In the genomic region with DNA sequence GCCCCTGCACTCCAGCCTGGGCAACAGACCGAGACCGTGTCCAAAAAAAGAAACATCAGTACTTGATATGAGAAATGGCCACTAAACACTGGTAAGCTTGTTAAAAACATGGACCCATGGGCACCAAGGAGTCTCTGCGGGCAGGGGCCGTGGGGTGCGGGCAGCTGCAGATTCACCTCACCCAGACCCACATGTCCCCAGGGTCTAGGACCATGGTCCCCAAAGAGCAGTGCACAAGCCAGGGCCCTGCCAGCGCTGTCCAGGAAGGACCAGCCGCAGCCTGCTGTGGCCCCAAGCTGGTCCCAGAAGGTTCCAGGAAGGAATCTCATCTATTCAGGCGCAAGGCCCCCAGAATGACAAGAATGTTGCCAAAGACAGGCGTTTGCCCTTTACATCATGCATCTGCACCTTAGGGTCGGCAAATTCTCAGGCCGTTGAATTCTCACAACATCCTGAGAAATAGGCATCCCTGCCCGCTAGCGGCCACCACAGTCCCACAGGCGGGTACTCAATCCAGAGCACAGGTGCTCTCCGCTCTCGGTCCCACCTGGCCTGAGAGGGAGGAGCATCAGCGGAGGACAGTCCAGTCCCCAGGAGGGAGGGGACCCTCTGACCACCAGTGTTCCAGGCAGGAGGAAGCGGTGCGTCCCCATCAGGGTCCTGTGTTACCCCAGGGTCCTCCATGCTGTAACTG, we compare ENCODE assay signal across 10 cellular contexts.
"Had no signal": no experiment of that assay in that cellular context is flagged by ENCODE, and none has a peak within 500 bp of the region (broad histone marks: within the 10 kb centered on the region; RNA-seq: fewer than 3 reads in every experiment).

No MANE protein-coding gene starts in this region.

- H3K4me3 Mint-ChIP-seq: activated CD4-positive, alpha-beta T cell treated with anti-CD3 and anti-CD28 coated beads for 36 hours; activated naive CD8-positive, alpha-beta T cell; nephron progenitor cell; stimulated activated naive CD8-positive, alpha-beta T cell treated with anti-CD3 and anti-CD28 coated beads, Interleukin-15, Interleukin-2, amounts not matched to agents 100 ng/mL and 50 ng/mL, for 24 hours had no signal

- H3K36me3 Mint-ChIP-seq: activated naive CD8-positive, alpha-beta T cell had no signal

- H3K4me1 ChIP-seq: esophagus squamous epithelium, heart right ventricle, lower lobe of right lung had no signal

- H3K9me3 Mint-ChIP-seq: nephron progenitor cell; stimulated activated naive CD8-positive, alpha-beta T cell treated with anti-CD3 and anti-CD28 coated beads, Interleukin-15, Interleukin-2, amounts not matched to agents 100 ng/mL and 50 ng/mL, for 24 hours had no signal

- H3K36me3 ChIP-seq: esophagus squamous epithelium had no signal

- H3K9me3 ChIP-seq: esophagus squamous epithelium, heart right ventricle, lower lobe of right lung had no signal

- H3K27me3 ChIP-seq: esophagus squamous epithelium, heart right ventricle had no signal

- DNase-seq: effector CD4-positive, alpha-beta T cell; esophagus squamous epithelium; heart right ventricle; lower lobe of right lung; stimulated activated CD4-positive, alpha-beta T cell treated with anti-CD3 and anti-CD28 coated beads, Interleukin-12 subunit alpha, Interleukin-12 subunit beta, amount 100 ng/mL, for 4 hours had no signal

- H3K27ac ChIP-seq: esophagus squamous epithelium, heart right ventricle, lower lobe of right lung had no signal

- H3K27ac Mint-ChIP-seq: activated CD4-positive, alpha-beta T cell treated with anti-CD3 and anti-CD28 coated beads for 36 hours; activated naive CD8-positive, alpha-beta T cell; progenitor cell of endocrine pancreas; stimulated activated naive CD8-positive, alpha-beta T cell treated with anti-CD3 and anti-CD28 coated beads, Interleukin-15, Interleukin-2, amounts not matched to agents 100 ng/mL and 50 ng/mL, for 24 hours had no signal

- H3K4me3 ChIP-seq: esophagus squamous epithelium, heart right ventricle, lower lobe of right lung had no signal

- H3K27me3 Mint-ChIP-seq: activated CD4-positive, alpha-beta T cell treated with anti-CD3 and anti-CD28 coated beads for 36 hours; activated naive CD8-positive, alpha-beta T cell; progenitor cell of endocrine pancreas; stimulated activated naive CD8-positive, alpha-beta T cell treated with anti-CD3 and anti-CD28 coated beads, Interleukin-15, Interleukin-2, amounts not matched to agents 100 ng/mL and 50 ng/mL, for 24 hours had no signal
